ENCODE assay signal across 14 cellular contexts in the genomic region with DNA sequence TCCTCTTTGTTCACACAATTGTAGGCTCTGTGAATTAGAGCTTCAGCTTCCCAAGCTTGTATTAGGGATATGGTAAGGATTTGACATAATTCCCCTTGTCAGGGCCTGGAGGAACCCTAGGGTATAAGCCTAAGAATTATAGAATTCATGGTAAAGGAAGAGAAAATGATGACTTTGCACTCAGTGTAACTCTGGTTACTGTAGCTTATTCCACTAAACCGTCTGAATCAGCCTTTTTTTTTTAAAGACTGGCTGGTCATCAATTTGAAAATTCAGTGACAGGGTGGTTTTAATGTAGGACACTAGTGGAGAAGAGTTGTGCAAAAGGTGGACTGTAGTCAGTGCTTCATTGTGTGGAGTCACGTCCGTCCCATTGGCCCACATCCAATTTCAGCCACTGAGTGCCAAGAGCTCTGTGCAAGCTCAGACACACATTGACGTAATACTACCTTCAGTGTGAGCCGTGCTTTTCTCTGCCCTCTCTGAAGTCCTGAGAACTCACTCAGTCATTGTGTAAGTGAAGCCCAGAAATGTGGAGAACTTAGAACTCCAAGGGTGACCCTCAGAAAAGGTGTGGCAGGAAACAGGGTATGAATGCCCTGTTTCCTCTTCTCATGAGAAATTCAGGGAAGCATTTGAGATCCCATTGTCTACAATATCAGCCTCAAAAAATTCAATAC.
A peak's percentile ranks its signal among the peaks of the same experiment; 100 is the strongest.
DNase-seq lines count a peak whose midpoint lies in the region; ATAC-seq and TF ChIP-seq lines count a peak whose summit lies in the region.
"Had no signal": no experiment of that assay in that cellular context is flagged by ENCODE, and none has a peak within 500 bp of the region (broad histone marks: within the 10 kb centered on the region; RNA-seq: fewer than 3 reads in every experiment).

No MANE protein-coding gene starts in this region.

- intact Hi-C loops in PC-9 (cut with micrococcal nuclease; ENCODE audit: unreplicated experiment): no loop called here

- TF ChIP-seq CTCF in foreskin keratinocyte (conservative IDR thresholded peaks at IDR 0.05) (no peak), PC-9 (conservative IDR thresholded peaks at IDR 0.05) (no peak), suprapubic skin (IDR thresholded peaks at IDR 0.05) (no peak)

- H3K4me1 ChIP-seq in foreskin keratinocyte (no peaks in the 10 kb centered on the region), neuron (ENCODE audit: insufficient read depth, low read length) (peaks cover 11% of the 10 kb centered on the region), PC-9 (replicated peaks; ENCODE audit: insufficient read depth) (no peaks in the 10 kb centered on the region), suprapubic skin (no peaks in the 10 kb centered on the region)
- H3K4me1 ChIP-seq: BLaER1, SJSA1 had no signal

- no peak for TF ChIP-seq POLR2A in suprapubic skin (IDR thresholded peaks at IDR 0.05)

- no TSS peak for BruUV-seq in PC-9 (replicated peaks; lab: Mats Ljungman, UMichigan)

- DNase-seq in Ammon's horn (ENCODE audit: low spot score) (peak; percentile 3), RPMI8226 (peak; percentile 39), foreskin keratinocyte (peak; percentile 6 to 11), PC-9 (no peak), DMS79 treated with DMSO at 0.1 percent for 48 hours (lab: John Stamatoyannopoulos, UW) (no peak), suprapubic skin (ENCODE audit: low spot score in 2 of 2) (no peak), NCI-H2196 (lab: John Stamatoyannopoulos, UW; ENCODE audit: unreplicated experiment) (no peak)
- DNase-seq: activated CD4-positive, alpha-beta T cell treated with anti-CD3 and anti-CD28 coated beads, Interleukin-2, amount 50 U/mL, for 48 hours; MG63; naive thymus-derived CD4-positive, alpha-beta T cell had no signal

- CTCF ChIA-PET in PC-9 (lab: Charles Lee): no interaction called here

- H3K79me2 ChIP-seq in PC-9 (ENCODE audit: low read depth): no peaks in the 10 kb centered on the region

- ATAC-seq in foreskin keratinocyte: peak; percentile 18
- ATAC-seq: GM12878; naive thymus-derived CD4-positive, alpha-beta T cell had no signal

- H2AFZ ChIP-seq in neuron (ENCODE audit: low read depth, low read length) (peak overlapping the region; percentile 10), PC-9 (no peak overlapping the region)

- H3F3A ChIP-seq in PC-9 (ENCODE audit: insufficient read depth, low read depth): no peaks in the 10 kb centered on the region

- no peak overlapping the region for H3K4me3 ChIP-seq in neuron (ENCODE audit: low read length)
- no peak overlapping the region for H3K4me3 ChIP-seq in PC-9
- no peak overlapping the region for H3K4me3 ChIP-seq in suprapubic skin
- H3K4me3 ChIP-seq: BLaER1, GM12878, MG63, SJSA1 had no signal

- no peaks in the 10 kb centered on the region for H4K20me1 ChIP-seq in PC-9 (ENCODE audit: insufficient read depth)
- H4K20me1 ChIP-seq: BLaER1 had no signal

- POLR2A ChIA-PET in PC-9 (lab: Charles Lee; ENCODE audit: unreplicated experiment): no interaction called here

- 42% methylated on average over 5 of the region's 5 CpGs for WGBS in suprapubic skin

- no peak for TF ChIP-seq EP300 in suprapubic skin (IDR thresholded peaks at IDR 0.05)

- H3K36me3 ChIP-seq in neuron (ENCODE audit: insufficient read depth, low read length): no peaks in the 10 kb centered on the region
- H3K36me3 ChIP-seq in PC-9 (ENCODE audit: low read depth): no peaks in the 10 kb centered on the region
- H3K36me3 ChIP-seq in suprapubic skin: no peaks in the 10 kb centered on the region
- H3K36me3 ChIP-seq: BLaER1, MG63, SJSA1 had no signal

- H3K9me3 ChIP-seq in neuron (ENCODE audit: low read length) (no peaks in the 10 kb centered on the region), PC-9 (ENCODE audit: insufficient read depth, low read depth) (no peaks in the 10 kb centered on the region), suprapubic skin (no peaks in the 10 kb centered on the region)
- H3K9me3 ChIP-seq: BLaER1, MG63, SJSA1 had no signal

- H3K27me3 ChIP-seq in foreskin keratinocyte: no peaks in the 10 kb centered on the region
- no peaks in the 10 kb centered on the region for H3K27me3 ChIP-seq in neuron (ENCODE audit: insufficient read depth, low read length)
- H3K27me3 ChIP-seq in PC-9 (ENCODE audit: insufficient read depth, low read depth): no peaks in the 10 kb centered on the region
- H3K27me3 ChIP-seq in suprapubic skin: no peaks in the 10 kb centered on the region
- H3K27me3 ChIP-seq: BLaER1, MG63, SJSA1 had no signal

- H3K4me2 ChIP-seq in PC-9: no peak overlapping the region
- H3K4me2 ChIP-seq: BLaER1 had no signal

- no peaks in the 10 kb centered on the region for H3K9me2 ChIP-seq in PC-9 (ENCODE audit: insufficient read depth)

- H3K27ac ChIP-seq in foreskin keratinocyte: no peak overlapping the region
- H3K27ac ChIP-seq in PC-9: no peak overlapping the region
- H3K27ac ChIP-seq in suprapubic skin: no peak overlapping the region
- H3K27ac ChIP-seq: BLaER1, SJSA1 had no signal

Comparison
In these comparisons a context has a peak if more than half of its experiments do, and no peak if none do; other contexts are left out.
1. DNase-seq: peak in Ammon's horn (single experiment), RPMI8226 (single experiment) and foreskin keratinocyte (2 of 2); none in PC-9 (0 of 2), DMS79 treated with DMSO at 0.1 percent for 48 hours (single experiment), suprapubic skin (0 of 2) and NCI-H2196 (single experiment).